In the genomic region with DNA sequence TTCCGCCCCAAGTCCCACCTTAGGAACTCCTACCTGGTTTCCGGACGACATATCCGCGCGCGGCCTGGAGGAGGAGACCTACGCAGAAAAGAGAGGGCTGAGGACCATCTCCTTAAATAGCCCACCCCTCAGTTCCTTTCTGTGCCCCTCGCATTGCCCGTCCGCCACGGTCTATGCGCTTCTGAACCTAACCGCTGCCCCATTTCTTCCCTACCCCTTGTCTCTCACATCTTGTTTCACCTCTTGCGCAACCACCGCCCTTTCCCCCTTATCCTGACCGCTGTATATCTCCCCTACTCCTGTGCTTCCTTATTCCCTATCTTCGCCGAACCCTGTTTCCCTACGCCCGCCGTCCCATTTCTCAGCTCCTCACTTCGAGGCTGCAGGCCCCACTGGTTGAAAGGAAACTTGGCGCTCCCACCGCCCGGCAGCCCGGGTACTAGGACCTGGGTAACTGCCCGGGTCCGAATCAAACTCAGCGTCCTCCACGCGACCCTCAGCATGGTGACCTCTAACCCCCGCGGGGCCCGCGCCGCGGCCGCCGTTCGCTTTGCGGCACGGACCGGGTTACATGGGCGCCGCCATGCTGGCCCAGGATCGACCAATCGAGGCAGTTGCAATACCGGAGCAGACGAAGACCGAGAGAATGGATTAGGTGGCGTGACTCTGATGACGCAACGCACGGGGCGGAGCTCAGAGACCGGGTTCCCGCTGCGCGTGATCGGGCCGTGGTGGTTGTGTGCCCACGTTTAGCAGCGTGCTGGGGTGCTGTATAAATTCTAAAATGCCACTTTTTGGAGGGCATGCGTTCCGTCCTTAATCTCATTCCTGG, we compare ENCODE assay signal across 1 cellular context.
TF ChIP-seq lines count a peak whose summit lies in the region.

MRPS15 (minus strand) TSS at position 612 of the 832 bp plus-strand sequence; CDS start at position 503, 109 bp downstream.

TF ChIP-seq in HepG2, 621 proteins besides CTCF, POLR2A, EP300 and RAD21 (continued from another document and continues in another):
- TF ChIP-seq KDM3A (CRISPR knock-in tag; IDR thresholded peaks at IDR 0.05; ENCODE audit: low read depth) (peak; percentile 83), SP2 (CRISPR knock-in tag; IDR thresholded peaks at IDR 0.05) (no peak), ZNF205 (CRISPR knock-in tag; IDR thresholded peaks at IDR 0.05) (peak; percentile 49; the same call in 1 of the 2 replicates), CCAR2 (optimal IDR thresholded peaks at IDR 0.05; ENCODE audit: low read depth, low read length) (peak; percentile 53), ZNF446 (CRISPR knock-in tag; IDR thresholded peaks at IDR 0.05) (peak; percentile 44; the same call in 1 of the 2 replicates), REPIN1 (CRISPR knock-in tag; IDR thresholded peaks at IDR 0.05; ENCODE audit: borderline replicate concordance, low read depth) (peak; percentile 74; the same call in 1 of the 2 replicates), HHEX (CRISPR knock-in tag; IDR thresholded peaks at IDR 0.05) (peak; percentile 67), HNF1B (CRISPR knock-in tag; IDR thresholded peaks at IDR 0.05) (peak; percentile 79), FOXA1 (IDR thresholded peaks at IDR 0.05) (no peak), FOXA1 (CRISPR knock-in tag; IDR thresholded peaks at IDR 0.05) (peak; percentile 68), MNT (IDR thresholded peaks at IDR 0.05) (no peak), ZNF839 (CRISPR knock-in tag; IDR thresholded peaks at IDR 0.05; ENCODE audit: borderline replicate concordance) (peak; percentile 95; the same call in 1 of the 2 replicates), ZNF331 (CRISPR knock-in tag; IDR thresholded peaks at IDR 0.05) (peak; percentile 89), ZNF496 (CRISPR knock-in tag; IDR thresholded peaks at IDR 0.05; ENCODE audit: insufficient replicate concordance) (no peak), JUNB (CRISPR knock-in tag; IDR thresholded peaks at IDR 0.05; ENCODE audit: borderline replicate concordance) (no peak; the same call in 1 of the 2 replicates), HNRNPUL1 (IDR thresholded peaks at IDR 0.05; ENCODE audit: low read depth, low read length) (no peak), KLF11 (CRISPR knock-in tag; IDR thresholded peaks at IDR 0.05) (peak; percentile 89), SP5 (CRISPR knock-in tag; IDR thresholded peaks at IDR 0.05; ENCODE audit: borderline replicate concordance, low read depth) (peak; percentile 77), ZNF260 (CRISPR knock-in tag; IDR thresholded peaks at IDR 0.05; ENCODE audit: borderline replicate concordance, low read depth) (no peak), ESRRA (CRISPR knock-in tag; IDR thresholded peaks at IDR 0.05; ENCODE audit: low read depth) (peak; percentile 82), ZNF782 (CRISPR knock-in tag; IDR thresholded peaks at IDR 0.05; ENCODE audit: borderline replicate concordance) (peak; percentile 52; the same call in 1 of the 2 replicates), ZNF333 (CRISPR knock-in tag; IDR thresholded peaks at IDR 0.05; ENCODE audit: borderline replicate concordance) (no peak), ZNF567 (CRISPR knock-in tag; IDR thresholded peaks at IDR 0.05; ENCODE audit: borderline replicate concordance) (0 out of 2 replicates have a peak, but pooled peaks have one; percentile 12), HNRNPK (IDR thresholded peaks at IDR 0.05; ENCODE audit: low read depth, low read length, poor library complexity, severe bottlenecking) (no peak), HNF1A (IDR thresholded peaks at IDR 0.05; ENCODE audit: low read depth) (no peak; the same call in 1 of the 2 replicates), HNF1A (CRISPR knock-in tag; IDR thresholded peaks at IDR 0.05; ENCODE audit: borderline replicate concordance) (peak; percentile 80), ZNF513 (CRISPR knock-in tag; conservative IDR thresholded peaks at IDR 0.05) (0 out of 2 replicates have a peak, but pooled peaks have one; percentile 25), NBN (conservative IDR thresholded peaks at IDR 0.05) (no peak), MZF1 (CRISPR knock-in tag; IDR thresholded peaks at IDR 0.05; ENCODE audit: borderline replicate concordance) (peak; percentile 57; the same call in 1 of the 2 replicates), TBX2 (CRISPR knock-in tag; IDR thresholded peaks at IDR 0.05; ENCODE audit: borderline replicate concordance) (peak; percentile 75; the same call in 1 of the 2 replicates), AGO1 (IDR thresholded peaks at IDR 0.05; ENCODE audit: low read depth, low read length, poor library complexity, severe bottlenecking) (peak; percentile 79), KMT2A (CRISPR knock-in tag; IDR thresholded peaks at IDR 0.05) (peak; percentile 95), FOXK2 (IDR thresholded peaks at IDR 0.05) (peak; percentile 9; the same call in 1 of the 2 replicates), HMGXB4 (CRISPR knock-in tag; IDR thresholded peaks at IDR 0.05; ENCODE audit: borderline replicate concordance in 1 of 2, low read depth in 1 of 2) (peak; percentile 83 to 92), ZNF550 (CRISPR knock-in tag; IDR thresholded peaks at IDR 0.05; ENCODE audit: borderline replicate concordance) (no peak), ZNF24 (IDR thresholded peaks at IDR 0.05) (0 out of 2 replicates have a peak, but pooled peaks have one; percentile 11), ZFAT (CRISPR knock-in tag; conservative IDR thresholded peaks at IDR 0.05) (no peak; the same call in 1 of the 2 replicates), JUND (CRISPR knock-in tag; IDR thresholded peaks at IDR 0.05) (peak; percentile 91; the same call in 1 of the 2 replicates), TFAP4 (IDR thresholded peaks at IDR 0.05; ENCODE audit: borderline replicate concordance, low read depth) (no peak)
- TF ChIP-seq, protein P1, sequence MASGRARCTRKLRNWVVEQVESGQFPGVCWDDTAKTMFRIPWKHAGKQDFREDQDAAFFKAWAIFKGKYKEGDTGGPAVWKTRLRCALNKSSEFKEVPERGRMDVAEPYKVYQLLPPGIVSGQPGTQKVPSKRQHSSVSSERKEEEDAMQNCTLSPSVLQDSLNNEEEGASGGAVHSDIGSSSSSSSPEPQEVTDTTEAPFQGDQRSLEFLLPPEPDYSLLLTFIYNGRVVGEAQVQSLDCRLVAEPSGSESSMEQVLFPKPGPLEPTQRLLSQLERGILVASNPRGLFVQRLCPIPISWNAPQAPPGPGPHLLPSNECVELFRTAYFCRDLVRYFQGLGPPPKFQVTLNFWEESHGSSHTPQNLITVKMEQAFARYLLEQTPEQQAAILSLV (CRISPR knock-in tag; IDR thresholded peaks at IDR 0.05; ENCODE audit: borderline replicate concordance), result peak; percentile 93
- TF ChIP-seq, protein P2, sequence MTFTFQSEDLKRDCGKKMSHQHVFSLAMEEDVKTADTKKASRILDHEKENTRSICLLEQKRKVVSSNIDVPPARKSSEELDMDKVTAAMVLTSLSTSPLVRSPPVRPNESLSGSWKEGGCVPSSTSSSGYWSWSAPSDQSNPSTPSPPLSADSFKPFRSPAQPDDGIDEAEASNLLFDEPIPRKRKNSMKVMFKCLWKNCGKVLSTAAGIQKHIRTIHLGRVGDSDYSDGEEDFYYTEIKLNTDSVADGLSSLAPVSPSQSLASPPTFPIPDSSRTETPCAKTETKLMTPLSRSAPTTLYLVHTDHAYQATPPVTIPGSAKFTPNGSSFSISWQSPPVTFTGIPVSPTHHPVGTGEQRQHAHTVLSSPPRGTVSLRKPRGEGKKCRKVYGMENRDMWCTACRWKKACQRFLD (CRISPR knock-in tag; IDR thresholded peaks at IDR 0.05; ENCODE audit: borderline replicate concordance), result peak; percentile 86; the same call in 1 of the 2 replicates
